In genomic region chr15:82297546-82297945, GRCh38 we compare ENCODE assay signal across 18 cellular contexts. TPM values are rescaled to one million over a fixed set of nuclear protein-coding genes. Genes with fewer than 3 reads are reported as not detected.
A peak's percentile ranks its signal among the peaks of the same experiment; 100 is the strongest.
DNase-seq lines count a peak whose midpoint lies in the region; ATAC-seq and TF ChIP-seq lines count a peak whose summit lies in the region.
"Had no signal": no experiment of that assay in that cellular context is flagged by ENCODE, and none has a peak within 500 bp of the region (broad histone marks: within the 10 kb centered on the region; RNA-seq: fewer than 3 reads in every experiment).

No MANE protein-coding gene starts in this region.

- DNase-seq in activated CD4-positive, alpha-beta T cell treated with anti-CD3 and anti-CD28 coated beads, Interleukin-2, amount 10 ng/mL, durations not matched to agents 24 days and 14 days, result peak; percentile 51
- no peak for DNase-seq in activated CD4-positive, alpha-beta T cell treated with anti-CD3 and anti-CD28 coated beads for 4 hours
- DNase-seq in HCT116 (ENCODE audit: low read depth, low spot score), result no peak
- no peak for DNase-seq in endothelial cell (ENCODE audit: low spot score)
- no peak for DNase-seq in natural killer cell
- no peak for DNase-seq in SW 1271 (lab: John Stamatoyannopoulos, UW)
- DNase-seq in NCI-H2029 treated with DMSO at 0.1 percent for 48 hours (lab: John Stamatoyannopoulos, UW), result no peak
- DNase-seq: C1 segment of cervical spinal cord, Calu3, KBM-7, NCI-H1092, NCI-H1694 treated with DMSO at 0.1 percent for 48 hours, NCI-H2171 treated with DMSO at 0.1 percent for 48 hours, NCI-H510A, SIG-M5 had no signal

- TF ChIP-seq POLR2A in HCT116 (IDR thresholded peaks at IDR 0.05; ENCODE audit: borderline replicate concordance, extremely low read depth, insufficient read depth, insufficient read length), result no peak

- no peak overlapping the region for H3K4me3 ChIP-seq in HCT116 (replicated peaks in 1 of 2; ENCODE audit: low read depth in 1 of 2, low read length in 2 of 2)

- H3K9me3 Mint-ChIP-seq in activated CD4-positive, alpha-beta T cell treated with anti-CD3 and anti-CD28 coated beads, Interleukin-2, amount 10 ng/mL, durations not matched to agents 24 days and 14 days, result no peaks in the 10 kb centered on the region
- H3K9me3 Mint-ChIP-seq in endothelial cell (ENCODE audit: unreplicated experiment), result no peaks in the 10 kb centered on the region
- H3K9me3 Mint-ChIP-seq in natural killer cell, result no peaks in the 10 kb centered on the region

- no peaks in the 10 kb centered on the region for H3K79me2 ChIP-seq in HCT116 (ENCODE audit: insufficient read depth, low read length)

- no peaks in the 10 kb centered on the region for H3K4me1 ChIP-seq in HCT116 (ENCODE audit: control insufficient read depth in 1 of 2, insufficient read depth in 2 of 2, low read length in 2 of 2)

- no peak overlapping the region for H3K27ac Mint-ChIP-seq in activated CD4-positive, alpha-beta T cell treated with anti-CD3 and anti-CD28 coated beads, Interleukin-2, amount 10 ng/mL, durations not matched to agents 24 days and 14 days
- H3K27ac Mint-ChIP-seq in endothelial cell (ENCODE audit: unreplicated experiment) (peak overlapping the region; percentile 8), natural killer cell (peak overlapping the region in 1 of 2 donors; percentile 7)

- no peak overlapping the region for H3K4me3 Mint-ChIP-seq in activated CD4-positive, alpha-beta T cell treated with anti-CD3 and anti-CD28 coated beads, Interleukin-2, amount 10 ng/mL, durations not matched to agents 24 days and 14 days
- H3K4me3 Mint-ChIP-seq in endothelial cell (ENCODE audit: unreplicated experiment) (no peak overlapping the region), natural killer cell (peak overlapping the region; percentile 14)

- POLR2A ChIA-PET in HCT116 (lab: Charles Lee), result no interaction called here

- no peaks in the 10 kb centered on the region for H3K36me3 Mint-ChIP-seq in activated CD4-positive, alpha-beta T cell treated with anti-CD3 and anti-CD28 coated beads, Interleukin-2, amount 10 ng/mL, durations not matched to agents 24 days and 14 days (ENCODE audit: low read depth)
- H3K36me3 Mint-ChIP-seq in endothelial cell (ENCODE audit: low read depth, unreplicated experiment) (no peaks in the 10 kb centered on the region), natural killer cell (no peaks in the 10 kb centered on the region)

- no TSS peak for BruUV-seq in HCT116 (replicated peaks; lab: Mats Ljungman, UMichigan)

- H3K27ac ChIP-seq in HCT116 (ENCODE audit: low read depth, low read length), result no peak overlapping the region
- H3K27ac ChIP-seq: 22Rv1, HL-60 had no signal

- no peaks in the 10 kb centered on the region for H3K27me3 ChIP-seq in HCT116 (ENCODE audit: insufficient read depth, low read length)

- ATAC-seq in HCT116 (peak; percentile 77), natural killer cell (no peak), GM21717 (IDR thresholded peaks at IDR 0.05; ENCODE audit: unreplicated experiment) (no peak)

- no peaks in the 10 kb centered on the region for H4K20me1 ChIP-seq in HCT116 (ENCODE audit: insufficient read depth)

- intact Hi-C loops in activated CD4-positive, alpha-beta T cell treated with anti-CD3 and anti-CD28 coated beads, Interleukin-2, amount 10 ng/mL, durations not matched to agents 24 days and 14 days (cut with micrococcal nuclease), result no loop called here
- intact Hi-C loops in HCT116 (cut with micrococcal nuclease) (no loop called here), natural killer cell (cut with micrococcal nuclease) (no loop called here)

- TF ChIP-seq RAD21 in HCT116 (IDR thresholded peaks at IDR 0.05; ENCODE audit: low read depth), result no peak

- no peak overlapping the region for H2AFZ ChIP-seq in HCT116 (ENCODE audit: low read depth, low read length, poor library complexity, severe bottlenecking)

- H3K36me3 ChIP-seq in HCT116 (ENCODE audit: control insufficient read depth in 1 of 2, insufficient read depth in 2 of 2, low read length in 2 of 2), result no peaks in the 10 kb centered on the region

- no peak overlapping the region for H3K9ac ChIP-seq in HCT116 (ENCODE audit: low read length)

- no peaks in the 10 kb centered on the region for H3K9me2 ChIP-seq in HCT116 (ENCODE audit: insufficient read depth)

- peaks cover 5% of the 10 kb centered on the region for H3K4me1 Mint-ChIP-seq in activated CD4-positive, alpha-beta T cell treated with anti-CD3 and anti-CD28 coated beads, Interleukin-2, amount 10 ng/mL, durations not matched to agents 24 days and 14 days
- peaks cover 2% of the 10 kb centered on the region for H3K4me1 Mint-ChIP-seq in endothelial cell (ENCODE audit: unreplicated experiment)
- peaks cover 0 to 6% of the 10 kb centered on the region in 2 donors for H3K4me1 Mint-ChIP-seq in natural killer cell

- peaks cover 7% of the 10 kb centered on the region for H3K27me3 Mint-ChIP-seq in activated CD4-positive, alpha-beta T cell treated with anti-CD3 and anti-CD28 coated beads, Interleukin-2, amount 10 ng/mL, durations not matched to agents 24 days and 14 days
- H3K27me3 Mint-ChIP-seq in endothelial cell (ENCODE audit: unreplicated experiment), result peaks cover 6% of the 10 kb centered on the region
- no peaks in the 10 kb centered on the region for H3K27me3 Mint-ChIP-seq in natural killer cell (ENCODE audit: low read depth in 2 of 2)

- no peak overlapping the region for H3K4me2 ChIP-seq in HCT116 (ENCODE audit: low read length)

- no peaks in the 10 kb centered on the region for H3K9me3 ChIP-seq in HCT116 (ENCODE audit: control insufficient read depth in 1 of 2, insufficient read depth in 1 of 2, low read depth in 1 of 2, low read length in 2 of 2)

- CTCF ChIA-PET in HCT116 (lab: Charles Lee), result no interaction called here

- RAD21 ChIA-PET in HCT116 (lab: Charles Lee; ENCODE audit: low non-redundant PET in 1 of 2, low total read pairs in 2 of 2, uncharacterized antibody in 2 of 2, unreplicated experiment in 2 of 2), result no interaction called here

- TF ChIP-seq CTCF in HCT116 (IDR thresholded peaks at IDR 0.05 in 2 of 3, conservative IDR thresholded peaks at IDR 0.05 in 1 of 3; ENCODE audit: borderline replicate concordance in 1 of 3, insufficient read depth in 1 of 3, low read depth in 2 of 3, low read length in 2 of 3) (no peak), endothelial cell (IDR thresholded peaks at IDR 0.05; ENCODE audit: unreplicated experiment) (no peak), natural killer cell (IDR thresholded peaks at IDR 0.05) (no peak)

TF ChIP-seq in HCT116, 20 proteins besides CTCF, POLR2A, EP300 and RAD21:
- TF ChIP-seq REST (IDR thresholded peaks at IDR 0.05; ENCODE audit: low read depth) (no peak), YY1 (IDR thresholded peaks at IDR 0.05; ENCODE audit: extremely low read depth, insufficient replicate concordance, low read depth, low read length) (no peak), SRF (IDR thresholded peaks at IDR 0.05; ENCODE audit: low read depth) (no peak)

RNA-seq across cellular contexts. Expression of gene SAXO2, which starts 34.9 kb away (rescaled TPM):
- total RNA-seq in activated CD4-positive, alpha-beta T cell treated with anti-CD3 and anti-CD28 coated beads, Interleukin-2, amount 10 ng/mL, durations not matched to agents 24 days and 14 days, result 1.1 and 1.8 TPM in 2 replicates
- total RNA-seq in HCT116 (2021; ENCODE audit: unreplicated experiment), result 5.7 TPM
- polyA plus RNA-seq in HCT116 (2012), result 1.7 and 3.0 TPM in 2 replicates
- 2.0 TPM for total RNA-seq in endothelial cell (ENCODE audit: unreplicated experiment)
- 1 to 10 TPM in 2 of 3 donors, under 1 TPM in 1; 0.83 to 6.5 (median 1.6) TPM for total RNA-seq in natural killer cell

RNA-seq across cellular contexts. Expression of gene EFL1, which starts 35.0 kb away (rescaled TPM):
- total RNA-seq in activated CD4-positive, alpha-beta T cell treated with anti-CD3 and anti-CD28 coated beads, Interleukin-2, amount 10 ng/mL, durations not matched to agents 24 days and 14 days, result 23.7 and 27.2 TPM in 2 replicates
- total RNA-seq in HCT116 (2021; ENCODE audit: unreplicated experiment) (12.7 TPM), endothelial cell (ENCODE audit: unreplicated experiment) (19.3 TPM), natural killer cell (10 to 100 TPM; 17.1 to 29.6 (median 20.6) TPM)
- polyA plus RNA-seq in HCT116 (2012), result 6.7 and 7.8 TPM in 2 replicates

RNA-seq across cellular contexts. Expression of gene GOLGA6L10, which starts 51.7 kb away (rescaled TPM):
- 0.76 and 0.96 TPM in 2 replicates for total RNA-seq in activated CD4-positive, alpha-beta T cell treated with anti-CD3 and anti-CD28 coated beads, Interleukin-2, amount 10 ng/mL, durations not matched to agents 24 days and 14 days
- total RNA-seq in HCT116 (2021; ENCODE audit: unreplicated experiment) (1.2 TPM), endothelial cell (ENCODE audit: unreplicated experiment) (0.28 TPM), natural killer cell (1 to 10 TPM; 1.2 to 2.7 (median 1.8) TPM)
- polyA plus RNA-seq in HCT116 (2012), result 1.2 and 1.9 TPM in 2 replicates
